ENCODE assay signal across 1 cellular context in genomic region chr2:10889741-10890215, GRCh38.
A peak's percentile ranks its signal among the peaks of the same experiment; 100 is the strongest.
TF ChIP-seq lines count a peak whose summit lies in the region.

No MANE protein-coding gene starts in this region.

TF ChIP-seq in SK-N-SH, 30 proteins besides CTCF, POLR2A, EP300 and RAD21 (continued from another document):
- no peak for TF ChIP-seq REST (IDR thresholded peaks at IDR 0.05; ENCODE audit: low read depth, low read length)
- TF ChIP-seq FOSL2 (IDR thresholded peaks at IDR 0.05; ENCODE audit: borderline replicate concordance, low read depth): peak; percentile 41; the same call in 1 of the 2 replicates
- no peak for TF ChIP-seq GATA2 (CRISPR knock-in tag; IDR thresholded peaks at IDR 0.05)
- no peak; the same call in 1 of the 2 replicates for TF ChIP-seq RCOR1 (IDR thresholded peaks at IDR 0.05; ENCODE audit: low read length)
- TF ChIP-seq EZH2phosphoT487 (IDR thresholded peaks at IDR 0.05; ENCODE audit: borderline replicate concordance, low read depth): no peak
- no peak for TF ChIP-seq FOXM1 (IDR thresholded peaks at IDR 0.05; ENCODE audit: low read depth)
- TF ChIP-seq TCF12 (IDR thresholded peaks at IDR 0.05): peak; percentile 89
- no peak for TF ChIP-seq MEF2A (IDR thresholded peaks at IDR 0.05; ENCODE audit: borderline replicate concordance, low read depth)
- no peak for TF ChIP-seq USF2 (IDR thresholded peaks at IDR 0.05; ENCODE audit: borderline replicate concordance, low read depth, low read length)
- no peak for TF ChIP-seq GABPA (IDR thresholded peaks at IDR 0.05; ENCODE audit: low read depth)
